Comparison of ENCODE assay signal across 7 cellular contexts in genomic region chr3:2098398-2099027, GRCh38. TPM values are rescaled to one million over a fixed set of nuclear protein-coding genes. Genes with fewer than 3 reads are reported as not detected.
DNase-seq lines count a peak whose midpoint lies in the region; ATAC-seq and TF ChIP-seq lines count a peak whose summit lies in the region.

CNTN4 (plus strand) TSS chr3:2098866.

- no peaks in the 10 kb centered on the region for H3K4me1 Mint-ChIP-seq in GM23338

- peaks cover 2% of the 10 kb centered on the region for H3K27me3 Mint-ChIP-seq in GM23338 (ENCODE audit: insufficient read depth, low read depth, poor library complexity)

- H3K4me3 Mint-ChIP-seq in GM23338, result no peak within 1 kb of the TSS

- H3K4me1 ChIP-seq in GM23338 (ENCODE audit: insufficient read depth) (peaks cover 8% of the 10 kb centered on the region; the same call in 1 of the 2 replicates), spleen (peaks cover 0 to 24% (median 10%) of the 10 kb centered on the region in 6 donors)

- no peak within 1 kb of the TSS for H3K27ac ChIP-seq in GM23338 (ENCODE audit: low read depth)
- peak within 1 kb of the TSS; percentile 26 for H3K27ac ChIP-seq in angular gyrus (ENCODE audit: low read depth, low read length)
- no peak within 1 kb of the TSS for H3K27ac ChIP-seq in spleen

- H3K79me2 ChIP-seq in GM23338 (replicated peaks; ENCODE audit: insufficient read depth), result no peaks in the 10 kb centered on the region

- DNase-seq in GM23338 (ENCODE audit: low spot score) (peak; percentile 82), NCI-H2081 (lab: John Stamatoyannopoulos, UW) (peak; percentile 90), kidney epithelial cell (ENCODE audit: low read depth) (peak; percentile 16), spleen (no peak), A172 (ENCODE audit: low spot score) (no peak)

- H4K20me1 ChIP-seq in GM23338 (replicated peaks; ENCODE audit: insufficient read depth), result no peaks in the 10 kb centered on the region; the same call in 1 of the 2 replicates

- H3K9me3 ChIP-seq in spleen, result no peaks in the 10 kb centered on the region

- H2AFZ ChIP-seq in GM23338, result peak within 1 kb of the TSS; percentile 96

- TF ChIP-seq CTCF in GM23338 (conservative IDR thresholded peaks at IDR 0.05; ENCODE audit: low read depth in 2 of 2) (peak in 1 of 2 experiments; percentile 10; a peak in 1 of 4 replicates), kidney epithelial cell (IDR thresholded peaks at IDR 0.05; ENCODE audit: insufficient read depth, low read length, poor library complexity, severe bottlenecking) (no peak), spleen (IDR thresholded peaks at IDR 0.05 in 8 of 11, conservative IDR thresholded peaks at IDR 0.05 in 3 of 11) (no peak)

- peak within 1 kb of the TSS; percentile 87 for H3K4me2 ChIP-seq in GM23338

- no peaks in the 10 kb centered on the region for H3F3A ChIP-seq in GM23338 (replicated peaks; ENCODE audit: low read depth)

- H3K9me3 Mint-ChIP-seq in GM23338, result peaks cover 92% of the 10 kb centered on the region

- H3K9me2 ChIP-seq in GM23338 (ENCODE audit: insufficient read depth), result no peaks in the 10 kb centered on the region

- no peak within 1 kb of the TSS for H3K27ac Mint-ChIP-seq in GM23338

- H3K27me3 ChIP-seq in GM23338 (ENCODE audit: insufficient read depth) (peaks cover 69% of the 10 kb centered on the region), kidney epithelial cell (ENCODE audit: control insufficient read depth, insufficient read depth, low read length) (peaks cover 43% of the 10 kb centered on the region), spleen (replicated peaks in 1 of 7) (peaks cover 0 to 71% (median 29%) of the 10 kb centered on the region in 7 donors)

- intact Hi-C loops in spleen (cut with DNase I; ENCODE audit: low total_unique reads), result no loop called here

- WGBS in spleen, 5 donors, result 2 to 17% (median 2%) methylated on average over 25 to 86 of the region's 86 CpGs

- H3K36me3 Mint-ChIP-seq in GM23338 (ENCODE audit: low read depth), result peaks cover 28% of the 10 kb centered on the region

- TF ChIP-seq POLR2A in spleen (IDR thresholded peaks at IDR 0.05), result no peak

- peak within 1 kb of the TSS; percentile 69 for H3K4me3 ChIP-seq in GM23338
- H3K4me3 ChIP-seq in kidney epithelial cell (ENCODE audit: low read depth, low read length), result peak within 1 kb of the TSS; percentile 46
- peak within 1 kb of the TSS; percentile 12 to 64 (median 36) for H3K4me3 ChIP-seq in spleen

- ATAC-seq in GM23338 (no peak), GM21526 (IDR thresholded peaks at IDR 0.05; ENCODE audit: low FRiP score, unreplicated experiment) (no peak)

- H3K36me3 ChIP-seq in GM23338 (ENCODE audit: insufficient read depth) (no peaks in the 10 kb centered on the region), kidney epithelial cell (ENCODE audit: control insufficient read depth, insufficient read depth, low read length) (no peaks in the 10 kb centered on the region), spleen (no peaks in the 10 kb centered on the region)

TF ChIP-seq in GM23338, 12 proteins besides CTCF, POLR2A, EP300 and RAD21 (continues in another document):
- TF ChIP-seq ETS1 (IDR thresholded peaks at IDR 0.05), result no peak
- TF ChIP-seq JUNB (IDR thresholded peaks at IDR 0.05; ENCODE audit: unreplicated experiment), result no peak
- TF ChIP-seq CREB1 (CRISPR knock-in tag; IDR thresholded peaks at IDR 0.05; ENCODE audit: low read depth), result no peak
- no peak for TF ChIP-seq ZNF462 (CRISPR knock-in tag; IDR thresholded peaks at IDR 0.05)
- no peak; the same call in 1 of the 2 replicates for TF ChIP-seq POLR2AphosphoS5 (IDR thresholded peaks at IDR 0.05; ENCODE audit: low read depth)
- TF ChIP-seq ZNF114 (CRISPR knock-in tag; IDR thresholded peaks at IDR 0.05), result no peak
- TF ChIP-seq EZH2phosphoT487 (IDR thresholded peaks at IDR 0.05; ENCODE audit: unreplicated experiment), result no peak
- TF ChIP-seq STAT1 (IDR thresholded peaks at IDR 0.05; ENCODE audit: unreplicated experiment), result no peak
- TF ChIP-seq NANOG (IDR thresholded peaks at IDR 0.05; ENCODE audit: borderline replicate concordance), result no peak
- no peak for TF ChIP-seq ZNF331 (CRISPR knock-in tag; IDR thresholded peaks at IDR 0.05; ENCODE audit: low read depth)
- no peak for TF ChIP-seq EZH2 (IDR thresholded peaks at IDR 0.05; ENCODE audit: low read depth, unreplicated experiment)

RNA-seq across cellular contexts. Expression of gene CNTN4, which starts in this region (rescaled TPM):
- 1.1 and 4.0 TPM in 2 replicates for total RNA-seq in GM23338 (2014; rRNA removed; shearing (Covaris generic))
- polyA plus RNA-seq in GM23338 (2016; fragmentation: Nextera tagmentation; extraction: Ambion mirVana) (0.82 and 0.91 TPM in 2 replicates), spleen (under 1 TPM; 0.20 to 0.61 (median 0.56) TPM)
- total RNA-seq in kidney epithelial cell (16.5 and 17.3 TPM in 2 replicates), spleen (1 to 10 TPM; 1.0 to 4.3 (median 1.7) TPM)
- total RNA-seq in A172 (2014; rRNA removed; shearing (Covaris generic)), result not detected in 2 replicates

Comparison
In these comparisons a context has a peak if more than half of its experiments do, and no peak if none do; other contexts are left out.
1. DNase-seq: peak in GM23338 (single experiment), NCI-H2081 (2 of 2) and kidney epithelial cell (single experiment); none in spleen (single experiment) and A172 (single experiment).
2. Peak in every context shown above with its lines, with median percentiles within 50 percentile points of each other: H3K4me3 ChIP-seq.